Comparison of ENCODE assay signal across 10 cellular contexts in genomic region chr2:64943387-64944150, GRCh38. TPM values are rescaled to one million over a fixed set of nuclear protein-coding genes. Genes with fewer than 3 reads are reported as not detected.
DNase-seq lines count a peak whose midpoint lies in the region; ATAC-seq, FAIRE-seq and TF ChIP-seq lines count a peak whose summit lies in the region.
"Had no signal": no experiment of that assay in that cellular context is flagged by ENCODE, and none has a peak within 500 bp of the region (broad histone marks: within the 10 kb centered on the region; RNA-seq: fewer than 3 reads in every experiment).

No MANE protein-coding gene starts in this region.

- FAIRE-seq in HepG2 (lab: Jason Lieb, UNC): peak; percentile 85
- FAIRE-seq: A204.1 had no signal

- peaks cover 73% of the 10 kb centered on the region for H3K4me1 ChIP-seq in HepG2 (ENCODE audit: insufficient read depth, low read length)

- H3K27ac ChIP-seq in HepG2 (ENCODE audit: extremely low read length, insufficient read depth, low read length): no peak overlapping the region

- CTCF ChIA-PET in MCF 10A (lab: Yijun Ruan, JAX): interaction anchor here (0.6 to 1.8 kb wide), 6 partner anchors 25 to 881 kb away, joined by 4 to 8 read pairs (median 4); no protein-coding TSS in a partner anchor
- CTCF ChIA-PET in HepG2 (lab: Yijun Ruan, JAX; ENCODE audit: low intra/inter-chr PET ratio, low total read pairs): no interaction called here

- TF ChIP-seq EP300 in HepG2 (IDR thresholded peaks at IDR 0.05; ENCODE audit: low read depth in 2 of 2, low read length in 2 of 2): peak; percentile 52 to 94; a peak in 3 of 4 replicates
- peak; percentile 68; the same call in 1 of the 2 replicates for TF ChIP-seq EP300 in HepG2 (CRISPR knock-in tag; IDR thresholded peaks at IDR 0.05; ENCODE audit: borderline replicate concordance)

- intact Hi-C loops in MCF 10A (cut with micrococcal nuclease) (loop anchor here (5.0 kb wide), 1 partner anchor 44 kb away; the partner anchor contains the start of gene SLC1A4), HepG2 (cut with micrococcal nuclease; ENCODE audit: unreplicated experiment) (loop anchor here (2.0 kb wide), 1 partner anchor 43 kb away; no protein-coding TSS in a partner anchor)

- peak overlapping the region; percentile 52 for H3K4me2 ChIP-seq in HepG2 (ENCODE audit: low read depth, low read length)

- H3K36me3 ChIP-seq in HepG2 (replicated peaks in 1 of 2; ENCODE audit: control insufficient read depth in 1 of 2, insufficient read depth in 2 of 2, low read length in 2 of 2): no peaks in the 10 kb centered on the region

- H3K36me3 Mint-ChIP-seq in MCF 10A (ENCODE audit: insufficient read depth, unreplicated experiment): no peaks in the 10 kb centered on the region

- H3K9me3 Mint-ChIP-seq in MCF 10A (ENCODE audit: unreplicated experiment): no peaks in the 10 kb centered on the region
- H3K9me3 Mint-ChIP-seq: activated T-cell treated with anti-CD3 and anti-CD28 coated beads, Interleukin-2, amount 50 U/mL, for 24 hours had no signal

- TF ChIP-seq CTCF in MCF 10A (IDR thresholded peaks at IDR 0.05; ENCODE audit: unreplicated experiment) (no peak), HepG2 (CRISPR knock-in tag; IDR thresholded peaks at IDR 0.05) (no peak)

- H3K27ac Mint-ChIP-seq in MCF 10A (ENCODE audit: low read depth, unreplicated experiment): peak overlapping the region; percentile 7
- H3K27ac Mint-ChIP-seq: activated T-cell treated with anti-CD3 and anti-CD28 coated beads, Interleukin-2, amount 50 U/mL, for 24 hours had no signal

- H3K9me3 ChIP-seq in HepG2 (ENCODE audit: low read length): no peaks in the 10 kb centered on the region

- 0 out of 6 replicates have a peak overlapping the region, but pooled peaks of 1 of the 3 experiments have one; percentile 15 for H3K4me3 ChIP-seq in HepG2 (replicated peaks in 1 of 3; ENCODE audit: insufficient read depth in 1 of 3, low read depth in 2 of 3, low read length in 3 of 3)

- TF ChIP-seq RAD21 in HepG2 (CRISPR knock-in tag; IDR thresholded peaks at IDR 0.05): no peak

- ATAC-seq in HepG2: peak; percentile 82
- no peak for ATAC-seq in HG03378 (IDR thresholded peaks at IDR 0.05; ENCODE audit: unreplicated experiment)
- no peak for ATAC-seq in HG03565 (IDR thresholded peaks at IDR 0.05; ENCODE audit: unreplicated experiment)

- H3K79me2 ChIP-seq in HepG2 (ENCODE audit: insufficient read depth, low read length): no peaks in the 10 kb centered on the region

- no peak for TF ChIP-seq POLR2A in HepG2 (IDR thresholded peaks at IDR 0.05; ENCODE audit: insufficient read depth in 1 of 2, low read depth in 2 of 2, low read length in 2 of 2)

- 21% methylated on average over 12 of the region's 12 CpGs for WGBS in HepG2 (ENCODE audit: low lambda C conversion rate)

- POLR2A ChIA-PET in MCF 10A (lab: Yijun Ruan, JAX): interaction anchor here (0.5 to 1.5 kb wide), 10 partner anchors 10 to 667 kb away, joined by 3 to 4 read pairs (median 3); no protein-coding TSS in a partner anchor
- POLR2A ChIA-PET in HepG2 (lab: Yijun Ruan, JAX): interaction anchor here (2.0 kb wide), 1 partner anchor 21 kb away, joined by 7 read pairs; no protein-coding TSS in a partner anchor

- no peaks in the 10 kb centered on the region for H4K20me1 ChIP-seq in HepG2 (ENCODE audit: insufficient read depth, low read length)

- DNase-seq in NCI-H2029 (lab: John Stamatoyannopoulos, UW) (peak; percentile 56), NCI-H2029 treated with DMSO at 0.1 percent for 48 hours (lab: John Stamatoyannopoulos, UW) (no peak), MCF 10A (ENCODE audit: unreplicated experiment) (peak; percentile 98), HepG2 (ENCODE audit: low spot score) (peak; percentile 97), ureter (ENCODE audit: low spot score) (peak; percentile 55)
- no peak for DNase-seq in effector CD8-positive, alpha-beta T cell (lab: John Stamatoyannopoulos, UW)
- DNase-seq: activated T-cell treated with anti-CD3 and anti-CD28 coated beads, Interleukin-2, amount 50 U/mL, for 24 hours had no signal

- peaks cover 18% of the 10 kb centered on the region for H3K4me1 Mint-ChIP-seq in MCF 10A (ENCODE audit: insufficient read depth, unreplicated experiment)

- H3K4me3 Mint-ChIP-seq in MCF 10A (ENCODE audit: unreplicated experiment): no peak overlapping the region
- H3K4me3 Mint-ChIP-seq: activated T-cell treated with anti-CD3 and anti-CD28 coated beads, Interleukin-2, amount 50 U/mL, for 24 hours had no signal

- H3K9ac ChIP-seq in HepG2 (ENCODE audit: insufficient read depth, low read depth, low read length): no peak overlapping the region

- BruUV-seq in MCF 10A (replicated peaks; lab: Mats Ljungman, UMichigan) (no TSS peak), HepG2 (replicated peaks; lab: Mats Ljungman, UMichigan) (no TSS peak)

- in situ Hi-C loops in HepG2 (cut with HindIII; ENCODE audit: extremely low pct_ligation_motif_present, low pct_unique_long_range_greater_than_20kb): loop anchor here (5.0 kb wide), 1 partner anchor 44 kb away; the partner anchor contains the start of gene SLC1A4

- no peak overlapping the region for H2AFZ ChIP-seq in HepG2 (ENCODE audit: low read length)

- no peaks in the 10 kb centered on the region; a peak in 1 of 5 replicates for H3K27me3 ChIP-seq in HepG2 (ENCODE audit: control insufficient read depth in 1 of 2, insufficient read depth in 2 of 2, low read length in 2 of 2)

- peaks cover 10% of the 10 kb centered on the region for H3K27me3 Mint-ChIP-seq in MCF 10A (ENCODE audit: insufficient read depth, unreplicated experiment)
- H3K27me3 Mint-ChIP-seq: activated T-cell treated with anti-CD3 and anti-CD28 coated beads, Interleukin-2, amount 50 U/mL, for 24 hours had no signal

TF ChIP-seq in HepG2, 621 proteins besides CTCF, POLR2A, EP300 and RAD21 (continues in another document):
- TF ChIP-seq CHD2 (IDR thresholded peaks at IDR 0.05; ENCODE audit: low read depth, low read length) (no peak), ZFYVE20 (CRISPR knock-in tag; IDR thresholded peaks at IDR 0.05; ENCODE audit: borderline replicate concordance, low read depth) (no peak), WIZ (CRISPR knock-in tag; IDR thresholded peaks at IDR 0.05) (no peak), FOXA3 (CRISPR knock-in tag; IDR thresholded peaks at IDR 0.05) (peak; percentile 96), SIX4 (CRISPR knock-in tag; IDR thresholded peaks at IDR 0.05) (no peak; the same call in none of the 2 replicates), PCBP1 (IDR thresholded peaks at IDR 0.05; ENCODE audit: borderline replicate concordance, low read depth, low read length) (no peak), CHD4 (IDR thresholded peaks at IDR 0.05; ENCODE audit: borderline replicate concordance, low read length) (0 out of 2 replicates have a peak, but pooled peaks have one; percentile 26), ASH2L (IDR thresholded peaks at IDR 0.05; ENCODE audit: insufficient read length, low read depth, low read length) (peak; percentile 33), TBL1XR1 (IDR thresholded peaks at IDR 0.05; ENCODE audit: borderline replicate concordance, low read length, partially characterized antibody) (peak; percentile 94), KAT8 (CRISPR knock-in tag; IDR thresholded peaks at IDR 0.05) (peak; percentile 68), TCF12 (IDR thresholded peaks at IDR 0.05) (no peak), TCF12 (CRISPR knock-in tag; IDR thresholded peaks at IDR 0.05) (no peak), ZBTB1 (CRISPR knock-in tag; IDR thresholded peaks at IDR 0.05; ENCODE audit: borderline replicate concordance) (no peak), MEIS2 (CRISPR knock-in tag; IDR thresholded peaks at IDR 0.05) (no peak), GFI1 (CRISPR knock-in tag; IDR thresholded peaks at IDR 0.05; ENCODE audit: borderline replicate concordance) (peak; percentile 72; the same call in 1 of the 2 replicates)
- TF ChIP-seq, protein P1, sequence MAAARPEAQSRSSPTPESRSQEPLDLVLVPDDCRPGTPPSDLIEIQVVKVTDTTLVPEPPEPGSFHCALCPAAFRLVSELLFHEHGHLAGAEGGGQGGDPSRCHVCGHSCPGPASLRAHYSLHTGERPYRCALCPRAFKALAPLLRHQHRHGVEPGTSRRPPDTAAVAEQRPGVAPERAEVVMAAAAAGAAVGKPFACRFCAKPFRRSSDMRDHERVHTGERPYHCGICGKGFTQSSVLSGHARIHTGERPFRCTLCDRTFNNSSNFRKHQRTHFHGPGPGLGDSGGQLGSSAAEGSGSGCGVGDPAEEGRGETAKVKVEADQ (CRISPR knock-in tag; IDR thresholded peaks at IDR 0.05; ENCODE audit: borderline replicate concordance): no peak

RNA-seq across cellular contexts. Expression of gene SLC1A4, which starts 45.6 kb away (rescaled TPM):
- total RNA-seq in MCF 10A (2022): 29.6 and 36.0 TPM in 2 replicates
- total RNA-seq in HepG2 (2016; rRNA removed; fragmentation: Illumina TruSeq; extraction: Trizol): 24.4 and 39.6 TPM in 2 replicates
- 7.9 and 8.9 TPM in 2 replicates for total RNA-seq in HepG2 (2016; cell fraction: cytosol; rRNA removed; fragmentation: Illumina TruSeq; extraction: Trizol; ENCODE audit: low read depth)
- total RNA-seq in HepG2 (2016; cell fraction: insoluble cytoplasmic fraction; rRNA removed; fragmentation: Illumina TruSeq; extraction: Trizol): 19.9 and 39.6 TPM in 2 replicates
- total RNA-seq in HepG2 (2016; cell fraction: membrane; rRNA removed; fragmentation: Illumina TruSeq; extraction: Trizol): 15.6 and 16.1 TPM in 2 replicates
- 34.0 and 41.6 TPM in 2 replicates for total RNA-seq in HepG2 (2016; cell fraction: nucleus; rRNA removed; fragmentation: Illumina TruSeq; extraction: Trizol)
- polyA plus RNA-seq in HepG2 (2011; rRNA removed): 20.8 and 21.0 TPM in 2 replicates
- polyA plus RNA-seq in HepG2 (2011; cell fraction: cytosol; rRNA removed): 19.0 and 19.8 TPM in 2 replicates
- polyA plus RNA-seq in HepG2 (2011; cell fraction: nucleus; rRNA removed): 14.2 and 15.7 TPM in 2 replicates
- 19.0 and 28.6 TPM in 2 replicates for polyA plus RNA-seq in HepG2 (2012)
- 4.5 and 6.0 TPM in 2 replicates for polyA plus RNA-seq in HepG2 (2016; cell fraction: cytosol; fragmentation: Illumina TruSeq; extraction: Trizol; ENCODE audit: low read depth)
- polyA plus RNA-seq in HepG2 (2016; cell fraction: insoluble cytoplasmic fraction; fragmentation: Illumina TruSeq; extraction: Trizol; ENCODE audit: low read depth): 16.3 and 20.1 TPM in 2 replicates
- polyA plus RNA-seq in HepG2 (2016; cell fraction: membrane; fragmentation: Illumina TruSeq; extraction: Trizol; ENCODE audit: low read depth): 11.7 TPM in 2 replicates
- 47.5 and 51.6 TPM in 2 replicates for polyA plus RNA-seq in HepG2 (2016; cell fraction: nucleus; fragmentation: Illumina TruSeq; extraction: Trizol; ENCODE audit: insufficient read depth, low read depth)
- polyA minus RNA-seq in HepG2 (2011; rRNA and poly(A)+ RNA removed; ENCODE audit: low replicate concordance): 17.8 and 99.3 TPM in 2 replicates
- 42.1 and 43.6 TPM in 2 replicates for polyA minus RNA-seq in HepG2 (2011; cell fraction: cytosol; rRNA and poly(A)+ RNA removed)
- polyA minus RNA-seq in HepG2 (2011; cell fraction: nucleus; rRNA and poly(A)+ RNA removed): 21.1 and 24.4 TPM in 2 replicates
- 32.4 TPM for total RNA-seq in ureter

Comparison
In these comparisons a context has a peak if more than half of its experiments do, and no peak if none do; other contexts are left out.
1. DNase-seq: peak in NCI-H2029 (single experiment), MCF 10A (single experiment), HepG2 (single experiment) and ureter (single experiment); none in NCI-H2029 treated with DMSO at 0.1 percent for 48 hours (single experiment) and effector CD8-positive, alpha-beta T cell (single experiment).